Comparison of ENCODE assay signal across 16 cellular contexts in genomic region chr11:73652046-73652730, GRCh38. TPM values are rescaled to one million over a fixed set of nuclear protein-coding genes. Genes with fewer than 3 reads are reported as not detected.
DNase-seq lines count a peak whose midpoint lies in the region; ATAC-seq and TF ChIP-seq lines count a peak whose summit lies in the region.
"Had no signal": no experiment of that assay in that cellular context is flagged by ENCODE, and none has a peak within 500 bp of the region (broad histone marks: within the 10 kb centered on the region; RNA-seq: fewer than 3 reads in every experiment).

No MANE protein-coding gene starts in this region.

- no peaks in the 10 kb centered on the region for H3K36me3 Mint-ChIP-seq in WTC11
- H3K36me3 Mint-ChIP-seq: naive B cell had no signal

- POLR2A ChIA-PET in WTC11 (lab: Charles Lee): no interaction called here

- 0 out of 2 replicates have a peak, but pooled peaks have one; percentile 7 for ATAC-seq in WTC11
- ATAC-seq: GM12878 had no signal

- H3K9me3 ChIP-seq in MG63: no peaks in the 10 kb centered on the region
- H3K9me3 ChIP-seq: Caco-2, stomach had no signal

- no peak overlapping the region for H3K4me3 ChIP-seq in MG63
- H3K4me3 ChIP-seq: GM12878, stomach had no signal

- no peaks in the 10 kb centered on the region for H3K27me3 ChIP-seq in MG63
- H3K27me3 ChIP-seq: stomach had no signal

- DNase-seq in HuH-7 (ENCODE audit: low spot score) (peak; percentile 82), WTC11 (ENCODE audit: low spot score) (no peak), iPS-NIHi11 (ENCODE audit: low spot score) (peak; percentile 76), substantia nigra (lab: John Stamatoyannopoulos, UW) (peak; percentile 46 to 96 (median 88)), MG63 (no peak)
- no peak for DNase-seq in activated CD8-positive, alpha-beta memory T cell treated with anti-CD3 and anti-CD28 coated beads for 24 hours
- no peak for DNase-seq in stimulated activated CD8-positive, alpha-beta memory T cell treated with anti-CD3 and anti-CD28 coated beads, Interleukin-4, amount 100 ng/mL, for 48 hours
- DNase-seq: activated CD4-positive, alpha-beta T cell treated with anti-CD3 and anti-CD28 coated beads, Interleukin-2, amount 10 ng/mL, durations not matched to agents 24 days and 14 days; activated naive CD4-positive, alpha-beta T cell treated with anti-CD3 and anti-CD28 coated beads for 36 hours; effector CD8-positive, alpha-beta T cell; naive B cell; NCI-H2227 treated with DMSO at 0.1 percent for 48 hours; SHP77 treated with DMSO at 0.1 percent for 48 hours; stomach had no signal

- no peaks in the 10 kb centered on the region for H3K9me3 Mint-ChIP-seq in WTC11
- H3K9me3 Mint-ChIP-seq: activated CD4-positive, alpha-beta T cell treated with anti-CD3 and anti-CD28 coated beads, Interleukin-2, amount 10 ng/mL, durations not matched to agents 24 days and 14 days; activated naive CD4-positive, alpha-beta T cell treated with anti-CD3 and anti-CD28 coated beads for 36 hours; naive B cell had no signal

- no peaks in the 10 kb centered on the region for H3K36me3 ChIP-seq in MG63

- CTCF ChIA-PET in WTC11 (lab: Charles Lee): interaction anchor here (0.6 to 4.8 kb wide), 3 partner anchors 27 to 302 kb away, joined by 3 to 30 read pairs (median 3); no protein-coding TSS in a partner anchor

- TF ChIP-seq CTCF in WTC11 (IDR thresholded peaks at IDR 0.05): no peak

- H3K4me1 Mint-ChIP-seq in WTC11: peaks cover 26% of the 10 kb centered on the region

- H3K27ac ChIP-seq in substantia nigra (ENCODE audit: low read depth, low read length, poor library complexity, severe bottlenecking): peak overlapping the region; percentile 97
- H3K27ac ChIP-seq: stomach had no signal

- peaks cover 93% of the 10 kb centered on the region for H3K27me3 Mint-ChIP-seq in WTC11 (ENCODE audit: low read depth)
- H3K27me3 Mint-ChIP-seq: activated CD4-positive, alpha-beta T cell treated with anti-CD3 and anti-CD28 coated beads, Interleukin-2, amount 10 ng/mL, durations not matched to agents 24 days and 14 days had no signal

- no peak overlapping the region for H3K4me3 Mint-ChIP-seq in WTC11
- H3K4me3 Mint-ChIP-seq: activated CD4-positive, alpha-beta T cell treated with anti-CD3 and anti-CD28 coated beads, Interleukin-2, amount 10 ng/mL, durations not matched to agents 24 days and 14 days; activated naive CD4-positive, alpha-beta T cell treated with anti-CD3 and anti-CD28 coated beads for 36 hours; naive B cell had no signal

- H3K27ac Mint-ChIP-seq in WTC11: no peak overlapping the region
- H3K27ac Mint-ChIP-seq: activated CD4-positive, alpha-beta T cell treated with anti-CD3 and anti-CD28 coated beads, Interleukin-2, amount 10 ng/mL, durations not matched to agents 24 days and 14 days; activated naive CD4-positive, alpha-beta T cell treated with anti-CD3 and anti-CD28 coated beads for 36 hours; naive B cell had no signal

TF ChIP-seq in WTC11, 78 proteins besides CTCF, POLR2A, EP300 and RAD21:
- no peak for TF ChIP-seq ELF4 (CRISPR knock-in tag; IDR thresholded peaks at IDR 0.05; ENCODE audit: low read depth)
- TF ChIP-seq, protein P1, sequence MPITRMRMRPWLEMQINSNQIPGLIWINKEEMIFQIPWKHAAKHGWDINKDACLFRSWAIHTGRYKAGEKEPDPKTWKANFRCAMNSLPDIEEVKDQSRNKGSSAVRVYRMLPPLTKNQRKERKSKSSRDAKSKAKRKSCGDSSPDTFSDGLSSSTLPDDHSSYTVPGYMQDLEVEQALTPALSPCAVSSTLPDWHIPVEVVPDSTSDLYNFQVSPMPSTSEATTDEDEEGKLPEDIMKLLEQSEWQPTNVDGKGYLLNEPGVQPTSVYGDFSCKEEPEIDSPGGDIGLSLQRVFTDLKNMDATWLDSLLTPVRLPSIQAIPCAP (CRISPR knock-in tag; IDR thresholded peaks at IDR 0.05): no peak
- TF ChIP-seq SP1 (CRISPR knock-in tag; conservative IDR thresholded peaks at IDR 0.05): no peak
- TF ChIP-seq, protein P2, sequence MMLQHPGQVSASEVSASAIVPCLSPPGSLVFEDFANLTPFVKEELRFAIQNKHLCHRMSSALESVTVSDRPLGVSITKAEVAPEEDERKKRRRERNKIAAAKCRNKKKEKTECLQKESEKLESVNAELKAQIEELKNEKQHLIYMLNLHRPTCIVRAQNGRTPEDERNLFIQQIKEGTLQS (CRISPR knock-in tag; conservative IDR thresholded peaks at IDR 0.05): no peak
- no peak for TF ChIP-seq USF1 (CRISPR knock-in tag; IDR thresholded peaks at IDR 0.05)
- TF ChIP-seq, protein P3, sequence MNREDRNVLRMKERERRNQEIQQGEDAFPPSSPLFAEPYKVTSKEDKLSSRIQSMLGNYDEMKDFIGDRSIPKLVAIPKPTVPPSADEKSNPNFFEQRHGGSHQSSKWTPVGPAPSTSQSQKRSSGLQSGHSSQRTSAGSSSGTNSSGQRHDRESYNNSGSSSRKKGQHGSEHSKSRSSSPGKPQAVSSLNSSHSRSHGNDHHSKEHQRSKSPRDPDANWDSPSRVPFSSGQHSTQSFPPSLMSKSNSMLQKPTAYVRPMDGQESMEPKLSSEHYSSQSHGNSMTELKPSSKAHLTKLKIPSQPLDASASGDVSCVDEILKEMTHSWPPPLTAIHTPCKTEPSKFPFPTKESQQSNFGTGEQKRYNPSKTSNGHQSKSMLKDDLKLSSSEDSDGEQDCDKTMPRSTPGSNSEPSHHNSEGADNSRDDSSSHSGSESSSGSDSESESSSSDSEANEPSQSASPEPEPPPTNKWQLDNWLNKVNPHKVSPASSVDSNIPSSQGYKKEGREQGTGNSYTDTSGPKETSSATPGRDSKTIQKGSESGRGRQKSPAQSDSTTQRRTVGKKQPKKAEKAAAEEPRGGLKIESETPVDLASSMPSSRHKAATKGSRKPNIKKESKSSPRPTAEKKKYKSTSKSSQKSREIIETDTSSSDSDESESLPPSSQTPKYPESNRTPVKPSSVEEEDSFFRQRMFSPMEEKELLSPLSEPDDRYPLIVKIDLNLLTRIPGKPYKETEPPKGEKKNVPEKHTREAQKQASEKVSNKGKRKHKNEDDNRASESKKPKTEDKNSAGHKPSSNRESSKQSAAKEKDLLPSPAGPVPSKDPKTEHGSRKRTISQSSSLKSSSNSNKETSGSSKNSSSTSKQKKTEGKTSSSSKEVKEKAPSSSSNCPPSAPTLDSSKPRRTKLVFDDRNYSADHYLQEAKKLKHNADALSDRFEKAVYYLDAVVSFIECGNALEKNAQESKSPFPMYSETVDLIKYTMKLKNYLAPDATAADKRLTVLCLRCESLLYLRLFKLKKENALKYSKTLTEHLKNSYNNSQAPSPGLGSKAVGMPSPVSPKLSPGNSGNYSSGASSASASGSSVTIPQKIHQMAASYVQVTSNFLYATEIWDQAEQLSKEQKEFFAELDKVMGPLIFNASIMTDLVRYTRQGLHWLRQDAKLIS (CRISPR knock-in tag; IDR thresholded peaks at IDR 0.05; ENCODE audit: borderline replicate concordance): no peak
- no peak for TF ChIP-seq MYBL2 (CRISPR knock-in tag; IDR thresholded peaks at IDR 0.05)
- no peak for TF ChIP-seq ZNF423 (CRISPR knock-in tag; IDR thresholded peaks at IDR 0.05)
- TF ChIP-seq CREB1 (CRISPR knock-in tag; IDR thresholded peaks at IDR 0.05): no peak
- TF ChIP-seq, protein P4, sequence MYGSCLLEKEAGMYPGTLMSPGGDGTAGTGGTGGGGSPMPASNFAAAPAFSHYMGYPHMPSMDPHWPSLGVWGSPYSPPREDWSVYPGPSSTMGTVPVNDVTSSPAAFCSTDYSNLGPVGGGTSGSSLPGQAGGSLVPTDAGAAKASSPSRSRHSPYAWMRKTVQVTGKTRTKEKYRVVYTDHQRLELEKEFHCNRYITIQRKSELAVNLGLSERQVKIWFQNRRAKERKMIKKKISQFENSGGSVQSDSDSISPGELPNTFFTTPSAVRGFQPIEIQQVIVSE (CRISPR knock-in tag; IDR thresholded peaks at IDR 0.05; ENCODE audit: borderline replicate concordance): no peak
- no peak for TF ChIP-seq ZNF396 (CRISPR knock-in tag; IDR thresholded peaks at IDR 0.05; ENCODE audit: borderline replicate concordance)
- no peak for TF ChIP-seq ZNF416 (CRISPR knock-in tag; IDR thresholded peaks at IDR 0.05)
- no peak for TF ChIP-seq ERG (CRISPR knock-in tag; IDR thresholded peaks at IDR 0.05)
TF ChIP-seq in WTC11: peak in this region for 0.

RNA-seq across cellular contexts. Expression of gene PLEKHB1, which starts 5.8 kb away (rescaled TPM):
- 11.4 to 15.8 TPM (median 12.0 TPM) in 3 replicates for total RNA-seq in WTC11 (2021)
- total RNA-seq in MG63 (2014; rRNA removed; shearing (Covaris generic); ENCODE audit: low replicate concordance): not detected in 2 replicates

RNA-seq across cellular contexts. Expression of gene FAM168A, which starts 54.3 kb away (rescaled TPM):
- 23.6 to 25.9 TPM (median 24.2 TPM) in 3 replicates for total RNA-seq in WTC11 (2021)
- total RNA-seq in MG63 (2014; rRNA removed; shearing (Covaris generic); ENCODE audit: low replicate concordance): 10.7 and 15.3 TPM in 2 replicates

Comparison
In these comparisons a context has a peak if more than half of its experiments do, and no peak if none do; other contexts are left out.
1. DNase-seq: peak in HuH-7 (single experiment), iPS-NIHi11 (single experiment) and substantia nigra (49 of 49); none in WTC11 (single experiment), MG63 (single experiment), activated CD8-positive, alpha-beta memory T cell treated with anti-CD3 and anti-CD28 coated beads for 24 hours (single experiment) and stimulated activated CD8-positive, alpha-beta memory T cell treated with anti-CD3 and anti-CD28 coated beads, Interleukin-4, amount 100 ng/mL, for 48 hours (single experiment).
2. RNA of gene PLEKHB1, which starts 5.8 kb away (total RNA-seq): 11.4 to 15.8 TPM in WTC11; not detected in MG63; every median in the first group is over 10 times any median in the second.